8 cellular contexts compared by ENCODE assay signal in genomic region chr16:89334461-89334860, GRCh38.
A peak's percentile ranks its signal among the peaks of the same experiment; 100 is the strongest.
DNase-seq lines count a peak whose midpoint lies in the region; ATAC-seq and TF ChIP-seq lines count a peak whose summit lies in the region.

No MANE protein-coding gene starts in this region.

- no peaks in the 10 kb centered on the region for H3K9me3 ChIP-seq in OCI-LY7 (ENCODE audit: low read length)

- no peak overlapping the region for H2AFZ ChIP-seq in ACC112 (ENCODE audit: low read length, unreplicated experiment)
- H2AFZ ChIP-seq in OCI-LY7 (ENCODE audit: low read length) = no peak overlapping the region

- no peaks in the 10 kb centered on the region for H3K9me3 Mint-ChIP-seq in natural killer cell treated with Interleukin-12 subunit alpha and Interleukin-12 subunit beta and Interleukin-15 and Interleukin-18, amount 100 ng/mL, for 72 hours

- ATAC-seq in natural killer cell treated with Interleukin-12 subunit alpha and Interleukin-12 subunit beta and Interleukin-15 and Interleukin-18, amount 100 ng/mL, for 72 hours = no peak
- no peak for ATAC-seq in HG02973 (IDR thresholded peaks at IDR 0.05; ENCODE audit: unreplicated experiment)

- H3K36me3 Mint-ChIP-seq in natural killer cell treated with Interleukin-12 subunit alpha and Interleukin-12 subunit beta and Interleukin-15 and Interleukin-18, amount 100 ng/mL, for 72 hours = no peaks in the 10 kb centered on the region

- H3K27ac ChIP-seq in ACC112 (ENCODE audit: low read depth, low read length) (peak overlapping the region; percentile 89), OCI-LY7 (ENCODE audit: low read depth, low read length, poor library complexity, severe bottlenecking) (peak overlapping the region; percentile 37), epithelial cell of prostate (peak overlapping the region; percentile 17)

- TF ChIP-seq CTCF in OCI-LY7 (conservative IDR thresholded peaks at IDR 0.05; ENCODE audit: low read length) = no peak

- H3K9me2 ChIP-seq in OCI-LY7 (ENCODE audit: insufficient read depth, low read length) = no peaks in the 10 kb centered on the region

- POLR2A ChIA-PET in OCI-LY7 (lab: Charles Lee) = interaction anchor here (0.7 kb wide), 1 partner anchor 21 kb away, joined by 7 read pairs; no protein-coding TSS in a partner anchor

- no peaks in the 10 kb centered on the region for H3K27me3 Mint-ChIP-seq in natural killer cell treated with Interleukin-12 subunit alpha and Interleukin-12 subunit beta and Interleukin-15 and Interleukin-18, amount 100 ng/mL, for 72 hours

- CTCF ChIA-PET in OCI-LY7 (lab: Charles Lee; ENCODE audit: unreplicated experiment) = no interaction called here

- H3K36me3 ChIP-seq in ACC112 (ENCODE audit: insufficient read depth, low read length) (no peaks in the 10 kb centered on the region), OCI-LY7 (ENCODE audit: insufficient read depth, low read length) (peaks cover 4% of the 10 kb centered on the region)

- H3K4me3 Mint-ChIP-seq in natural killer cell treated with Interleukin-12 subunit alpha and Interleukin-12 subunit beta and Interleukin-15 and Interleukin-18, amount 100 ng/mL, for 72 hours = peak overlapping the region; percentile 49

- H3K4me1 Mint-ChIP-seq in natural killer cell treated with Interleukin-12 subunit alpha and Interleukin-12 subunit beta and Interleukin-15 and Interleukin-18, amount 100 ng/mL, for 72 hours (ENCODE audit: low read depth in 2 of 2) = peaks cover 45 to 55% of the 10 kb centered on the region in 2 donors

- H3K4me2 ChIP-seq in OCI-LY7 (ENCODE audit: low read length) = peak overlapping the region; percentile 16; the same call in 1 of the 2 replicates

- H3K4me1 ChIP-seq in ACC112 (ENCODE audit: control insufficient read depth, insufficient read depth, low read length, unreplicated experiment) (peaks cover 49% of the 10 kb centered on the region), OCI-LY7 (ENCODE audit: insufficient read depth, low read length, poor library complexity, severe bottlenecking) (peaks cover 63% of the 10 kb centered on the region)

- DNase-seq in OCI-LY7 (ENCODE audit: low spot score) (no peak), epithelial cell of prostate (ENCODE audit: low read depth, low spot score) (no peak), AG08396 (ENCODE audit: low spot score) (no peak), COLO668 (lab: John Stamatoyannopoulos, UW; ENCODE audit: unreplicated experiment) (no peak), AG08395 (ENCODE audit: low spot score) (no peak)
- DNase-seq in natural killer cell treated with Interleukin-12 subunit alpha and Interleukin-12 subunit beta and Interleukin-15 and Interleukin-18, amount 100 ng/mL, for 72 hours (ENCODE audit: low spot score) = no peak

- H3K79me2 ChIP-seq in ACC112 (ENCODE audit: control insufficient read depth, insufficient read depth, low read length, unreplicated experiment) = peaks cover 88% of the 10 kb centered on the region
- H3K79me2 ChIP-seq in OCI-LY7 (ENCODE audit: insufficient read depth, low read depth, low read length) = peaks cover 98% of the 10 kb centered on the region

- intact Hi-C loops in OCI-LY7 (cut with micrococcal nuclease; ENCODE audit: unreplicated experiment) = no loop called here

- no peak overlapping the region for H3K4me3 ChIP-seq in ACC112 (ENCODE audit: low read depth, low read length)
- H3K4me3 ChIP-seq in OCI-LY7 (ENCODE audit: low read depth, low read length, poor library complexity, severe bottlenecking) = no peak overlapping the region

- H4K20me1 ChIP-seq in OCI-LY7 (ENCODE audit: insufficient read depth, low read length) = peaks cover 16% of the 10 kb centered on the region; the same call in 1 of the 2 replicates

- H3K27me3 ChIP-seq in ACC112 (ENCODE audit: insufficient read depth, low read length) = no peaks in the 10 kb centered on the region

- H3K27ac Mint-ChIP-seq in natural killer cell treated with Interleukin-12 subunit alpha and Interleukin-12 subunit beta and Interleukin-15 and Interleukin-18, amount 100 ng/mL, for 72 hours = no peak overlapping the region

- BruUV-seq in OCI-LY7 (replicated peaks; lab: Mats Ljungman, UMichigan) = no TSS peak

Comparison
In these comparisons a context has a peak if more than half of its experiments do, and no peak if none do; other contexts are left out.
1. H3K27ac ChIP-seq: peak in every context shown above with its lines; median percentile 89 in ACC112; 37 in OCI-LY7; 17 in epithelial cell of prostate.